In genomic region chr6:115735610-115736009, GRCh38 we compare ENCODE assay signal across 30 cellular contexts.
"Had no signal": no experiment of that assay in that cellular context is flagged by ENCODE, and none has a peak within 500 bp of the region (broad histone marks: within the 10 kb centered on the region; RNA-seq: fewer than 3 reads in every experiment).

No MANE protein-coding gene starts in this region.

- H3K4me3 ChIP-seq: adrenal gland, body of pancreas, breast epithelium had no signal

- H3K36me3 ChIP-seq: adrenal gland, brain microvascular endothelial cell, breast epithelium had no signal

- DNase-seq: activated CD4-positive, alpha-beta memory T cell treated with anti-CD3 and anti-CD28 coated beads for 36 hours; activated CD4-positive, alpha-beta T cell treated with anti-CD3 and anti-CD28 coated beads for 1 hour; activated CD4-positive, alpha-beta T cell treated with anti-CD3 and anti-CD28 coated beads for 36 hours; activated CD4-positive, alpha-beta T cell treated with anti-CD3 and anti-CD28 coated beads for 48 hours; activated CD4-positive, alpha-beta T cell treated with anti-CD3 and anti-CD28 coated beads, Interleukin-2, amount 50 U/mL, for 1 hour; activated CD4-positive, alpha-beta T cell treated with anti-CD3 and anti-CD28 coated beads, Interleukin-2, amount 50 U/mL, for 4 hours; activated CD4-positive, CD25-positive, alpha-beta regulatory T cell; activated CD8-positive, alpha-beta memory T cell treated with anti-CD3 and anti-CD28 coated beads, Interleukin-2, amount 50 U/mL, for 4 hours; activated CD8-positive, alpha-beta T cell treated with anti-CD3 and anti-CD28 coated beads for 36 hours; activated effector memory CD4-positive, alpha-beta T cell treated with anti-CD3 and anti-CD28 coated beads, Interleukin-2, amount 50 U/mL, for 16 hours; activated gamma-delta T cell treated with Interleukin-2 at 50 U/mL for 16 hours; activated naive CD4-positive, alpha-beta T cell; activated naive CD4-positive, alpha-beta T cell treated with anti-CD3 and anti-CD28 coated beads for 36 hours; activated naive CD4-positive, alpha-beta T cell treated with anti-CD3 and anti-CD28 coated beads, Interleukin-2, amount 50 U/mL, for 16 hours; activated naive CD8-positive, alpha-beta T cell treated with anti-CD3 and anti-CD28 coated beads for 36 hours; activated T-cell treated with anti-CD3 and anti-CD28 coated beads for 4 hours; activated T-cell treated with anti-CD3 and anti-CD28 coated beads, Interleukin-2, amount 50 U/mL, for 1 hour; activated T-cell treated with anti-CD3 and anti-CD28 coated beads, Interleukin-2, amount 50 U/mL, for 4 hours; activated T-cell treated with anti-CD3 and anti-CD28 coated beads, Interleukin-2, amount 50 U/mL, for 72 hours; adrenal gland; amniotic stem cell; aorta; body of pancreas; brain microvascular endothelial cell; central memory CD4-positive, alpha-beta T cell; T-helper 1 cell; T-helper 2 cell; T-helper 9 cell had no signal

- H3K27ac ChIP-seq: adrenal gland, body of pancreas, brain microvascular endothelial cell, breast epithelium, VCaP had no signal

- H3K27me3 ChIP-seq: adrenal gland, body of pancreas, brain microvascular endothelial cell, breast epithelium had no signal

- H3K9me3 ChIP-seq: adrenal gland, body of pancreas had no signal
